Comparison of ENCODE assay signal across 29 cellular contexts in the genomic region with DNA sequence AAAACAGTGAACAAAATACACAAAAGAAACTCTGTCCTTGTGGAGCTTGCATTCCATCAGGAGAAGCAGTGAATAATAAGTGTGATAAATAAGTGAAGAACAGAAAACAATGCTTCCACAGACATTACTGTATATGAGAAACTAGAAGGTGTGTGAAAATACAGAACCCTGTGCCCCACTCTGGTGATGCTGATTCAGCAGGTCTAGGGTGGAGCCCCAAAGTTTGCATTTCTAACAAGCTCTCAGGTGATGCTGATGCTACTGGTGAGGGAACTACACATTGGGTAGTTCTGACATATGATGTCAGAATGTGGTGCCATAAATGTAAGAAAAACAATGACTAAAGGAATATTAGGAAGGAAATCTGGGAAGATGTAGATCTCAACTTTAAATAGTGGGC.
"Had no signal": no experiment of that assay in that cellular context is flagged by ENCODE, and none has a peak within 500 bp of the region (broad histone marks: within the 10 kb centered on the region; RNA-seq: fewer than 3 reads in every experiment).

No MANE protein-coding gene starts in this region.

- H2AFZ ChIP-seq: parathyroid adenoma had no signal

- H3K4me3 Mint-ChIP-seq: naive thymus-derived CD8-positive, alpha-beta T cell; natural killer cell treated with Interleukin-12 subunit alpha and Interleukin-12 subunit beta and Interleukin-15 and Interleukin-18, amount 100 ng/mL, for 72 hours; nephron progenitor cell; neural crest cell; stimulated activated effector memory CD8-positive, alpha-beta T cell treated with anti-CD3 and anti-CD28 coated beads, Interleukin-12 subunit alpha, Interleukin-12 subunit beta, amount 100 ng/mL, for 72 hours; stimulated activated naive B cell treated with anti-CD40 and anti-IgM and Interleukin-4, amounts not matched to agents 10 μg/mL and 1 μg/mL and 100 μg/mL, for 72 hours; stimulated activated naive CD8-positive, alpha-beta T cell treated with anti-CD3 and anti-CD28 coated beads, Interleukin-15, Interleukin-2, amounts not matched to agents 100 ng/mL and 50 ng/mL, for 24 hours had no signal

- H3K27me3 ChIP-seq: ovary, spleen, stomach, thyroid gland, tibial nerve, upper lobe of left lung, vagina had no signal

- H3K4me2 ChIP-seq: smooth muscle cell had no signal

- H3K4me1 ChIP-seq: parathyroid adenoma, psoas muscle, spleen, stomach, thyroid gland, tibial nerve, upper lobe of left lung, vagina had no signal

- H3K9ac ChIP-seq: parathyroid adenoma had no signal

- H3K27ac ChIP-seq: ovary, parathyroid adenoma, psoas muscle, skin epidermis, spleen, stomach, thoracic aorta, thyroid gland, tibial nerve, upper lobe of left lung, vagina had no signal

- DNase-seq: naive thymus-derived CD8-positive, alpha-beta T cell; nephron progenitor cell; occipital lobe; ovary; posterior cingulate gyrus; psoas muscle; right cardiac atrium; spleen; stimulated activated CD4-positive, alpha-beta T cell treated with anti-CD3 and anti-CD28 coated beads, Interleukin-12 subunit alpha, Interleukin-12 subunit beta, amount 100 ng/mL, for 4 hours; stimulated activated CD4-positive, alpha-beta T cell treated with anti-CD3 and anti-CD28 coated beads, Interleukin-1b, Interleukin-23, amount 100 ng/mL, for 48 hours; stimulated activated CD4-positive, alpha-beta T cell treated with anti-CD3 and anti-CD28 coated beads, Interleukin-4, amount 100 ng/mL, for 1 hour; stimulated activated naive B cell treated with anti-CD40 and anti-IgM and Interleukin-4, amounts not matched to agents 10 μg/mL and 1 μg/mL and 100 μg/mL, for 72 hours; stimulated activated naive CD4-positive, alpha-beta T cell treated with Interleukin-2 at 50 U/mL for 16 hours; stomach; thyroid gland; trophoblast cell; upper lobe of left lung had no signal

- H3K4me1 Mint-ChIP-seq: naive thymus-derived CD8-positive, alpha-beta T cell; nephron progenitor cell; stimulated activated effector memory CD8-positive, alpha-beta T cell treated with anti-CD3 and anti-CD28 coated beads, Interleukin-12 subunit alpha, Interleukin-12 subunit beta, amount 100 ng/mL, for 72 hours; stimulated activated naive B cell treated with anti-CD40 and anti-IgM and Interleukin-4, amounts not matched to agents 10 μg/mL and 1 μg/mL and 100 μg/mL, for 72 hours had no signal

- H3K79me2 ChIP-seq: parathyroid adenoma had no signal

- H3K27ac Mint-ChIP-seq: naive thymus-derived CD8-positive, alpha-beta T cell; natural killer cell treated with Interleukin-12 subunit alpha and Interleukin-12 subunit beta and Interleukin-15 and Interleukin-18, amount 100 ng/mL, for 72 hours; nephron progenitor cell; stimulated activated effector memory CD8-positive, alpha-beta T cell treated with anti-CD3 and anti-CD28 coated beads, Interleukin-12 subunit alpha, Interleukin-12 subunit beta, amount 100 ng/mL, for 72 hours; stimulated activated naive B cell treated with anti-CD40 and anti-IgM and Interleukin-4, amounts not matched to agents 10 μg/mL and 1 μg/mL and 100 μg/mL, for 72 hours; stimulated activated naive CD8-positive, alpha-beta T cell treated with anti-CD3 and anti-CD28 coated beads, Interleukin-15, Interleukin-2, amounts not matched to agents 100 ng/mL and 50 ng/mL, for 24 hours had no signal

- H3K27me3 Mint-ChIP-seq: naive thymus-derived CD8-positive, alpha-beta T cell; natural killer cell treated with Interleukin-12 subunit alpha and Interleukin-12 subunit beta and Interleukin-15 and Interleukin-18, amount 100 ng/mL, for 72 hours; progenitor cell of endocrine pancreas; stimulated activated naive B cell treated with anti-CD40 and anti-IgM and Interleukin-4, amounts not matched to agents 10 μg/mL and 1 μg/mL and 100 μg/mL, for 72 hours; stimulated activated naive CD8-positive, alpha-beta T cell treated with anti-CD3 and anti-CD28 coated beads, Interleukin-15, Interleukin-2, amounts not matched to agents 100 ng/mL and 50 ng/mL, for 24 hours had no signal

- ATAC-seq: naive thymus-derived CD8-positive, alpha-beta T cell; natural killer cell treated with Interleukin-12 subunit alpha and Interleukin-12 subunit beta and Interleukin-15 and Interleukin-18, amount 100 ng/mL, for 72 hours; psoas muscle; right cardiac atrium; sciatic nerve; stimulated activated effector memory CD8-positive, alpha-beta T cell treated with anti-CD3 and anti-CD28 coated beads, Interleukin-12 subunit alpha, Interleukin-12 subunit beta, amount 100 ng/mL, for 72 hours; stimulated activated naive B cell treated with anti-CD40 and anti-IgM and Interleukin-4, amounts not matched to agents 10 μg/mL and 1 μg/mL and 100 μg/mL, for 72 hours had no signal

- H3K9me3 ChIP-seq: ovary, psoas muscle, thoracic aorta, thyroid gland, upper lobe of left lung, vagina had no signal

- H3K36me3 ChIP-seq: ovary, spleen, stomach, thoracic aorta, thyroid gland, tibial nerve, upper lobe of left lung, vagina had no signal

- H3K4me3 ChIP-seq: ovary, psoas muscle, skin epidermis, smooth muscle cell, spleen, stomach, thoracic aorta, thyroid gland, tibial nerve, upper lobe of left lung, vagina had no signal

- H3K36me3 Mint-ChIP-seq: naive thymus-derived CD8-positive, alpha-beta T cell; natural killer cell treated with Interleukin-12 subunit alpha and Interleukin-12 subunit beta and Interleukin-15 and Interleukin-18, amount 100 ng/mL, for 72 hours; stimulated activated effector memory CD8-positive, alpha-beta T cell treated with anti-CD3 and anti-CD28 coated beads, Interleukin-12 subunit alpha, Interleukin-12 subunit beta, amount 100 ng/mL, for 72 hours; stimulated activated naive B cell treated with anti-CD40 and anti-IgM and Interleukin-4, amounts not matched to agents 10 μg/mL and 1 μg/mL and 100 μg/mL, for 72 hours had no signal
